ENCODE assay signal across 8 cellular contexts in the genomic region with DNA sequence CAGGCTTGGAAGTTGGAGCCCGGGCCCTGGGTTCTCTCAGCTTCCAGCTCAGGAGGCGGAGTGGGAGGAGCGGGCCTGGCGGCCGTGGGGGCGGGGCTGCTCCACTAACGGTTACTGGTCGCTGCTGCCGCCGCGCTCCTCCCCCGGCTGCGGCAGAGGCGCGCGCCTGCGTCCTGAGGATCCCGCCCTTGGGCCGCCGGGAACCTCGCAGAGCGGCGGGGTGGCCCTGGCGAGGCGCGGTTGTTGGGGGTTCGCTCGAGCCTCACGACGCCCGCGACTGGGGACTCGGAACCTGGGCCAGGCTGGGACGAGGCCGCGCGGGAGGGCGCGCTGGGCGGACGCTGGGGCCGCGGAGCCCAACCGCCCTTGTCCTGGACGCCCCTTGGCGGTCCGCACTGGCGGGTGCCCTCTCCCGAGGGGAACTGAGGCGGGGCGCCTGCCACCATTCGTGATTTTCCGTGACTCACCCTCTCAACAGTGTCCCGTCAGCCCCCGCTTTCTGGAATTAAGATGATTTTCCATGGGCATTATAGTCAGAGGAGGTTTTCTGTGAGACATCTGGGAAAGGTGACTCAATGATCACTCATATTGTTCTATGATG.
DNase-seq lines count a peak whose midpoint lies in the region; ATAC-seq lines count a peak whose summit lies in the region.

No MANE protein-coding gene starts in this region.

- H3K4me3 ChIP-seq in HUES48 (ENCODE audit: low read depth, low read length), result peak overlapping the region; percentile 59
- peak overlapping the region; percentile 49 for H3K4me3 ChIP-seq in skeletal muscle cell (ENCODE audit: low read depth, low read length)

- ATAC-seq in HG03135 (IDR thresholded peaks at IDR 0.05; ENCODE audit: unreplicated experiment) (no peak), HG03565 (IDR thresholded peaks at IDR 0.05; ENCODE audit: unreplicated experiment) (no peak)

- DNase-seq in activated naive CD4-positive, alpha-beta T cell treated with anti-CD3 and anti-CD28 coated beads, Interleukin-2, amount 10 ng/mL, durations not matched to agents 7 days and 5 days, result peak; percentile 44
- DNase-seq in hippocampal formation (lab: John Stamatoyannopoulos, UW) (peak; percentile 3 to 23), skeletal muscle cell (ENCODE audit: low read depth) (peak; percentile 49), foreskin melanocyte (no peak)
- DNase-seq in effector CD8-positive, alpha-beta T cell (lab: John Stamatoyannopoulos, UW), result no peak

- H3K27me3 ChIP-seq in HUES48 (ENCODE audit: control insufficient read depth, insufficient read depth, low read length), result peaks cover 21% of the 10 kb centered on the region

- H3K36me3 ChIP-seq in HUES48 (ENCODE audit: control insufficient read depth, insufficient read depth, low read length), result no peaks in the 10 kb centered on the region

- no peak overlapping the region for H3K9ac ChIP-seq in HUES48 (ENCODE audit: low read depth, low read length)

- CTCF ChIA-PET in activated naive CD4-positive, alpha-beta T cell treated with anti-CD3 and anti-CD28 coated beads, Interleukin-2, amount 10 ng/mL, durations not matched to agents 7 days and 5 days (lab: Charles Lee), result no interaction called here

- no peaks in the 10 kb centered on the region for H3K36me3 Mint-ChIP-seq in activated naive CD4-positive, alpha-beta T cell treated with anti-CD3 and anti-CD28 coated beads, Interleukin-2, amount 10 ng/mL, durations not matched to agents 7 days and 5 days

- H3K4me1 Mint-ChIP-seq in activated naive CD4-positive, alpha-beta T cell treated with anti-CD3 and anti-CD28 coated beads, Interleukin-2, amount 10 ng/mL, durations not matched to agents 7 days and 5 days, result no peaks in the 10 kb centered on the region

- no peak overlapping the region for H3K27ac ChIP-seq in HUES48 (ENCODE audit: low read depth, low read length)

- peaks cover 10% of the 10 kb centered on the region for H3K9me3 Mint-ChIP-seq in activated naive CD4-positive, alpha-beta T cell treated with anti-CD3 and anti-CD28 coated beads, Interleukin-2, amount 10 ng/mL, durations not matched to agents 7 days and 5 days

- peaks cover 19% of the 10 kb centered on the region for H3K27me3 Mint-ChIP-seq in activated naive CD4-positive, alpha-beta T cell treated with anti-CD3 and anti-CD28 coated beads, Interleukin-2, amount 10 ng/mL, durations not matched to agents 7 days and 5 days

- H3K27ac Mint-ChIP-seq in activated naive CD4-positive, alpha-beta T cell treated with anti-CD3 and anti-CD28 coated beads, Interleukin-2, amount 10 ng/mL, durations not matched to agents 7 days and 5 days, result no peak overlapping the region

- H3K9me3 ChIP-seq in HUES48 (ENCODE audit: control insufficient read depth, insufficient read depth, low read length), result 0 out of 2 replicates have a peak, but pooled peaks cover 3% of the 10 kb centered on the region

- H3K4me3 Mint-ChIP-seq in activated naive CD4-positive, alpha-beta T cell treated with anti-CD3 and anti-CD28 coated beads, Interleukin-2, amount 10 ng/mL, durations not matched to agents 7 days and 5 days, result no peak overlapping the region

- peaks cover 10% of the 10 kb centered on the region for H3K4me1 ChIP-seq in HUES48 (ENCODE audit: control insufficient read depth, insufficient read depth, low read length)

Comparison
In these comparisons a context has a peak if more than half of its experiments do, and no peak if none do; other contexts are left out.
1. DNase-seq: peak in activated naive CD4-positive, alpha-beta T cell treated with anti-CD3 and anti-CD28 coated beads, Interleukin-2, amount 10 ng/mL, durations not matched to agents 7 days and 5 days (single experiment), hippocampal formation (2 of 2) and skeletal muscle cell (single experiment); none in effector CD8-positive, alpha-beta T cell (single experiment) and foreskin melanocyte (single experiment).